11 cellular contexts compared by ENCODE assay signal in the genomic region with DNA sequence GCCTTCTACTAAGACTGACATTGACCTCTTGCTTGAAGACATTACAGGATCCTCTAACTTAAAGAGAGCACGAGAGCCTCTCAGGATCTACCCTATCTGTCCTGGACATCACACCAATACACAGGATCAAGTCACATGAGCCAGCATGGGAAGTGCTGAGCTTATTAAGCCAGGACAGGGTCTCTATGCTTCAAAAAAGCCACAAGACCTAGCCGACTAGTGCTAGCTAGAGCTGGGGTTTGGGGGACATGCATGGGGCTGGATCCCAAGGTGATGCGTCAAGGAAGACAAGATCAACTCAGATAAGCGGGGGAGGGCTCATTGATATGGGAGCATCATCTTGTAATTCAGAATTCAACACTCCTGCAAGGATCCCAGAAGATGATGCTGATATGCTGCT.
"Had no signal": no experiment of that assay in that cellular context is flagged by ENCODE, and none has a peak within 500 bp of the region (broad histone marks: within the 10 kb centered on the region; RNA-seq: fewer than 3 reads in every experiment).

No MANE protein-coding gene starts in this region.

- DNase-seq: activated CD8-positive, alpha-beta memory T cell treated with anti-CD3 and anti-CD28 coated beads, Interleukin-2, amount 50 U/mL, for 48 hours; anterior cingulate cortex; body of pancreas; foreskin fibroblast; retina; sigmoid colon; SJCRH30 had no signal

- H3K27ac Mint-ChIP-seq: progenitor cell of endocrine pancreas, type B pancreatic cell had no signal

- ATAC-seq: body of pancreas; left lobe of liver; naive thymus-derived CD4-positive, alpha-beta T cell had no signal

- H3K27me3 Mint-ChIP-seq: naive thymus-derived CD4-positive, alpha-beta T cell had no signal

- H3K36me3 Mint-ChIP-seq: type B pancreatic cell had no signal

- H3K4me3 Mint-ChIP-seq: type B pancreatic cell had no signal
